In the genomic region with DNA sequence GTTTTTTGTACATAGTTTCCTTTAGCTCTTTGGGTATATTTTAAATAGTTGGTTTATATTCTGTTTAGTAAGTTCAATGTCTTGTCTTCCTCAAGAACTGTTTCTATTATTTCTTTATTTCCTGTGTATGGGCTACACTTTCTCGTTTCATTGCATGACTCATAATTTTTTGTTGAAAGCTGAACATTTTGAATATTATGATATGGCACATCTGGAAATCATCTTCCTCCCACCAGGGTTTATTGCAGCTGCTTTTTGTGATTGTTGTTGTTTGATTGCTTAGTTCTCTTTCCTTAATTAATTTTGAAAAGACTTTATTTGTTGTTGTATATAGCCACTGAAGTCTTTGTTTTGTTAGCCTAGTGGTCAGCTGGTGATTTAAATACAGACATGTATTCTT, we compare ENCODE assay signal across 18 cellular contexts.
"Had no signal": no experiment of that assay in that cellular context is flagged by ENCODE, and none has a peak within 500 bp of the region (broad histone marks: within the 10 kb centered on the region; RNA-seq: fewer than 3 reads in every experiment).

No MANE protein-coding gene starts in this region.

- H3K27ac Mint-ChIP-seq: activated CD4-positive, alpha-beta memory T cell treated with anti-CD3 and anti-CD28 coated beads, Interleukin-2, amount 10 ng/mL, durations not matched to agents 7 days and 5 days; activated CD8-positive, alpha-beta memory T cell treated with anti-CD3 and anti-CD28 coated beads, Interleukin-2, amount 10 ng/mL, durations not matched to agents 7 days and 5 days; activated naive CD8-positive, alpha-beta T cell treated with anti-CD3 and anti-CD28 coated beads, Interleukin-2, amount 10 ng/mL, durations not matched to agents 7 days and 5 days; nephron; T-helper 2 cell treated with Interferon-gamma antibody and Interleukin-4, amounts not matched to agents 5 μg/mL and 100 μg/mL, for 36 hours had no signal

- DNase-seq: activated CD4-positive, alpha-beta memory T cell treated with anti-CD3 and anti-CD28 coated beads, Interleukin-2, amount 10 ng/mL, durations not matched to agents 7 days and 5 days; activated CD4-positive, alpha-beta T cell treated with anti-CD3 and anti-CD28 coated beads for 48 hours; activated CD8-positive, alpha-beta memory T cell treated with anti-CD3 and anti-CD28 coated beads, Interleukin-2, amount 10 ng/mL, durations not matched to agents 7 days and 5 days; activated naive CD4-positive, alpha-beta T cell; activated naive CD8-positive, alpha-beta T cell treated with anti-CD3 and anti-CD28 coated beads, Interleukin-2, amount 10 ng/mL, durations not matched to agents 7 days and 5 days; foreskin melanocyte; glutamatergic neuron; hypothalamus; midbrain; posterior cingulate gyrus; stimulated activated naive B cell treated with anti-CD40 and anti-IgM and Interleukin-4, amounts not matched to agents 10 μg/mL and 1 μg/mL and 100 μg/mL, for 72 hours had no signal

- H3K27ac ChIP-seq: coronary artery had no signal

- ATAC-seq: activated CD8-positive, alpha-beta memory T cell treated with anti-CD3 and anti-CD28 coated beads, Interleukin-2, amount 10 ng/mL, durations not matched to agents 7 days and 5 days; esophagus mucosa; left lobe of liver had no signal

- H3K4me1 Mint-ChIP-seq: activated CD4-positive, alpha-beta memory T cell treated with anti-CD3 and anti-CD28 coated beads, Interleukin-2, amount 10 ng/mL, durations not matched to agents 7 days and 5 days; activated CD8-positive, alpha-beta memory T cell treated with anti-CD3 and anti-CD28 coated beads, Interleukin-2, amount 10 ng/mL, durations not matched to agents 7 days and 5 days; brain; central memory CD8-positive, alpha-beta T cell had no signal

- H3K4me3 ChIP-seq: coronary artery had no signal

- H3K36me3 Mint-ChIP-seq: brain had no signal

- H3K4me3 Mint-ChIP-seq: activated CD4-positive, alpha-beta memory T cell treated with anti-CD3 and anti-CD28 coated beads, Interleukin-2, amount 10 ng/mL, durations not matched to agents 7 days and 5 days; activated CD8-positive, alpha-beta memory T cell treated with anti-CD3 and anti-CD28 coated beads, Interleukin-2, amount 10 ng/mL, durations not matched to agents 7 days and 5 days; activated naive CD8-positive, alpha-beta T cell treated with anti-CD3 and anti-CD28 coated beads, Interleukin-2, amount 10 ng/mL, durations not matched to agents 7 days and 5 days; brain; central memory CD8-positive, alpha-beta T cell; nephron; stimulated activated naive B cell treated with anti-CD40 and anti-IgM and Interleukin-4, amounts not matched to agents 10 μg/mL and 1 μg/mL and 100 μg/mL, for 72 hours; T-helper 2 cell treated with Interferon-gamma antibody and Interleukin-4, amounts not matched to agents 5 μg/mL and 100 μg/mL, for 36 hours had no signal
